Comparison of ENCODE assay signal across 8 cellular contexts in genomic region chr6:11144393-11144829, GRCh38. TPM values are rescaled to one million over a fixed set of nuclear protein-coding genes. Genes with fewer than 3 reads are reported as not detected.
DNase-seq lines count a peak whose midpoint lies in the region; ATAC-seq and TF ChIP-seq lines count a peak whose summit lies in the region.

No MANE protein-coding gene starts in this region.

- 35 to 38% methylated on average over 5 to 6 of the region's 6 CpGs for WGBS in endodermal cell (ENCODE audit: insufficient coverage in 1 of 2, insufficient read length in 1 of 2), 2 experiments

- H3K4me3 Mint-ChIP-seq in endodermal cell (no peak overlapping the region), mesothelial cell of epicardium (no peak overlapping the region)

- DNase-seq in A172 (ENCODE audit: low spot score) (peak; percentile 74), NCI-H82 treated with DMSO at 0.1 percent for 48 hours (lab: John Stamatoyannopoulos, UW; ENCODE audit: unreplicated experiment) (peak; percentile 23), endodermal cell (peak; percentile 92), mesothelial cell of epicardium (ENCODE audit: low spot score in 2 of 2, unreplicated experiment in 2 of 2) (peak; percentile 45 to 71)
- peak; percentile 41 to 48 for DNase-seq in activated CD8-positive, alpha-beta memory T cell treated with anti-CD3 and anti-CD28 coated beads for 1 hour (ENCODE audit: extremely low read depth in 1 of 2, low read depth in 1 of 2)
- peak; percentile 55 to 61 for DNase-seq in stimulated activated CD8-positive, alpha-beta memory T cell treated with anti-CD3 and anti-CD28 coated beads, Interleukin-2, amount 100 ng/mL, for 48 hours (ENCODE audit: low read depth in 2 of 2)

- TF ChIP-seq CTCF in GM12875 (IDR thresholded peaks at IDR 0.05; ENCODE audit: borderline replicate concordance, insufficient read depth, low read depth, low read length) (peak; percentile 80), endodermal cell (conservative IDR thresholded peaks at IDR 0.05) (peak; percentile 96), mesothelial cell of epicardium (IDR thresholded peaks at IDR 0.05; ENCODE audit: unreplicated experiment) (peak; percentile 83)

- H3K4me3 ChIP-seq in GM12875 (ENCODE audit: low read depth, low read length), result no peak overlapping the region
- no peak overlapping the region for H3K4me3 ChIP-seq in endodermal cell (ENCODE audit: low read length)

- no peaks in the 10 kb centered on the region for H3K27me3 ChIP-seq in endodermal cell (ENCODE audit: control insufficient read depth, insufficient read depth, low read length, poor library complexity, severe bottlenecking)

- peak; percentile 71 for ATAC-seq in HG03064 (IDR thresholded peaks at IDR 0.05; ENCODE audit: low read depth, unreplicated experiment)

- H3K9ac ChIP-seq in endodermal cell (ENCODE audit: extremely low read depth, low read length, poor library complexity, severe bottlenecking), result no peak overlapping the region

- H3K9me3 ChIP-seq in endodermal cell (ENCODE audit: control insufficient read depth, low read length), result no peaks in the 10 kb centered on the region

- H3K36me3 ChIP-seq in endodermal cell (ENCODE audit: control insufficient read depth, insufficient read depth, low read length), result no peaks in the 10 kb centered on the region

- H3K27ac Mint-ChIP-seq in endodermal cell, result no peak overlapping the region
- H3K27ac Mint-ChIP-seq in mesothelial cell of epicardium, result no peak overlapping the region

- no peaks in the 10 kb centered on the region for H3K4me1 ChIP-seq in endodermal cell (ENCODE audit: control insufficient read depth, insufficient read depth, low read length)

- H3K9me3 Mint-ChIP-seq in endodermal cell, result no peaks in the 10 kb centered on the region
- peaks cover 5% of the 10 kb centered on the region for H3K9me3 Mint-ChIP-seq in mesothelial cell of epicardium

- no peak overlapping the region for H3K27ac ChIP-seq in endodermal cell (ENCODE audit: low read depth, low read length)

- H3K27me3 Mint-ChIP-seq in endodermal cell (ENCODE audit: insufficient read depth), result no peaks in the 10 kb centered on the region
- no peaks in the 10 kb centered on the region for H3K27me3 Mint-ChIP-seq in mesothelial cell of epicardium (ENCODE audit: low read depth)

- H3K4me1 Mint-ChIP-seq in endodermal cell (peaks cover 11% of the 10 kb centered on the region), mesothelial cell of epicardium (peaks cover 10% of the 10 kb centered on the region)

- H3K36me3 Mint-ChIP-seq in endodermal cell (ENCODE audit: low read depth) (no peaks in the 10 kb centered on the region), mesothelial cell of epicardium (no peaks in the 10 kb centered on the region)

RNA-seq across cellular contexts. Expression of gene ERVFRD-1, which starts 32.9 kb away (rescaled TPM):
- total RNA-seq in A172 (2014; rRNA removed; shearing (Covaris generic)), result not detected in 2 replicates
- total RNA-seq in endodermal cell, result not detected
- polyA plus RNA-seq in endodermal cell (2013, experiment 1 of 2), result not detected
- polyA plus RNA-seq in endodermal cell (2013, experiment 2 of 2), result not detected
- 0.20 to 0.25 TPM (median 0.23 TPM) in 3 replicates for total RNA-seq in mesothelial cell of epicardium

RNA-seq across cellular contexts. Expression of gene SMIM13, which starts 50.8 kb away (rescaled TPM):
- total RNA-seq in A172 (2014; rRNA removed; shearing (Covaris generic)), result 12.3 and 12.9 TPM in 2 replicates
- 10 to 100 TPM; 12.2 TPM for total RNA-seq in endodermal cell
- 13.0 TPM for polyA plus RNA-seq in endodermal cell (2013, experiment 1 of 2)
- polyA plus RNA-seq in endodermal cell (2013, experiment 2 of 2), result 12.5 TPM
- total RNA-seq in mesothelial cell of epicardium, result 16.9 to 18.9 TPM (median 18.0 TPM) in 3 replicates

Comparison
In these comparisons a context has a peak if more than half of its experiments do, and no peak if none do; other contexts are left out.
1. DNase-seq: peak in every context shown above with its lines; median percentile 92 in endodermal cell; 74 in A172; 58 in mesothelial cell of epicardium; 58 in stimulated activated CD8-positive, alpha-beta memory T cell treated with anti-CD3 and anti-CD28 coated beads, Interleukin-2, amount 100 ng/mL, for 48 hours; 44 in activated CD8-positive, alpha-beta memory T cell treated with anti-CD3 and anti-CD28 coated beads for 1 hour; 23 in NCI-H82 treated with DMSO at 0.1 percent for 48 hours.